9 cellular contexts compared by ENCODE assay signal in the genomic region with DNA sequence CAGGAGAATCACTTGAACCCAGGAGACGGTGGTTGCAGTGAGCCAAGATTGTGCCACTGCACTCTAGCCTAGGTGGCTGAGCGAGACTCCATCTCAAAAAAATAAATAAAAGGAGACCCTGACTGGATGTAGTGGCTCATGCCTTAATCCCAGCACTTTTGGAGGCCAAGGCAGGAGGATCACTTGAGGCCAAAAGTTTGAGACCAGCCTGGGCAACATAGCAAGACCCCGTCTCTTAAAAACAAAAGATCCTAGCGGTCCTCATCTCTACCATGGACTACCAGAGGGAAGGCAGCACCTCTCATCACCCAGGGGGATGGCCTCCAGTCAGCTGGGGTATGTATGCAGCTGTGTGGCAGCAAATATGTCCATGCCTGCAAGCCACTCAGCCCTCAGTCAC. TPM values are rescaled to one million over a fixed set of nuclear protein-coding genes. Genes with fewer than 3 reads are reported as not detected.
DNase-seq lines count a peak whose midpoint lies in the region; ATAC-seq and TF ChIP-seq lines count a peak whose summit lies in the region.
"Not testable (repeated sequence)": the region's sequence is repeated elsewhere in the genome, so short reads cannot be mapped to it uniquely, and the experiment has no call there.
"Had no signal": no experiment of that assay in that cellular context is flagged by ENCODE, and none has a peak within 500 bp of the region (broad histone marks: within the 10 kb centered on the region; RNA-seq: fewer than 3 reads in every experiment).

No MANE protein-coding gene starts in this region.

- H2BK5ac ChIP-seq in neuronal stem cell (ENCODE audit: low read length), result not testable (repeated sequence)

- peaks cover 29% of the 10 kb centered on the region for H3K36me3 ChIP-seq in BLaER1
- not testable (repeated sequence) for H3K36me3 ChIP-seq in body of pancreas (replicated peaks in 1 of 2; ENCODE audit: insufficient read depth in 1 of 2, low read depth in 2 of 2); stomach smooth muscle (ENCODE audit: control insufficient read depth in 2 of 2, insufficient read depth in 2 of 2, low read length in 2 of 2); transverse colon
- H3K36me3 ChIP-seq in left ventricle myocardium inferior, result peaks cover 14% of the 10 kb centered on the region
- peaks cover 15 to 25% of the 10 kb centered on the region in 2 donors for H3K36me3 ChIP-seq in neuronal stem cell (replicated peaks in 1 of 2; ENCODE audit: control insufficient read depth in 2 of 2, insufficient read depth in 2 of 2, low read length in 2 of 2)

- in situ Hi-C loops in transverse colon (cut with MboI; ENCODE audit: low pct_ligation_motif_present in 1 of 4, low pct_unique_long_range_greater_than_20kb in 1 of 4, low sequenced_read_pairs in 3 of 4), result not testable (repeated sequence)

- not testable (repeated sequence) for H3K9me3 ChIP-seq in BLaER1; body of pancreas; left ventricle myocardium inferior (replicated peaks); neuronal stem cell (replicated peaks in 1 of 2; ENCODE audit: control insufficient read depth in 2 of 2, insufficient read depth in 1 of 2, low read depth in 1 of 2, low read length in 2 of 2); stomach smooth muscle (ENCODE audit: control insufficient read depth in 2 of 2, low read length in 2 of 2); transverse colon

- peaks cover 75% of the 10 kb centered on the region for H3K4me1 ChIP-seq in BLaER1
- H3K4me1 ChIP-seq in body of pancreas, result peaks cover 58% of the 10 kb centered on the region
- peaks cover 81% of the 10 kb centered on the region for H3K4me1 ChIP-seq in left ventricle myocardium inferior
- H3K4me1 ChIP-seq in neuronal stem cell (ENCODE audit: control insufficient read depth in 2 of 2, insufficient read depth in 1 of 2, low read depth in 1 of 2, low read length in 2 of 2), result peaks cover 57 to 60% of the 10 kb centered on the region in 2 donors
- peaks cover 66% of the 10 kb centered on the region for H3K4me1 ChIP-seq in stomach smooth muscle (ENCODE audit: control insufficient read depth, insufficient read depth, low read length)
- H3K4me1 ChIP-seq in transverse colon, result peaks cover 35 to 60% (median 43%) of the 10 kb centered on the region in 4 donors

- H2AK5ac ChIP-seq in neuronal stem cell (ENCODE audit: low read depth, low read length), result peak overlapping the region; percentile 54

- H3K27me3 ChIP-seq in BLaER1, result peaks cover 14% of the 10 kb centered on the region
- not testable (repeated sequence) for H3K27me3 ChIP-seq in body of pancreas; dorsolateral prefrontal cortex; left ventricle myocardium inferior (ENCODE audit: low read depth); neuronal stem cell (ENCODE audit: control insufficient read depth in 3 of 3, insufficient read depth in 3 of 3, low read depth in 1 of 3, low read length in 3 of 3); stomach smooth muscle (ENCODE audit: control insufficient read depth in 1 of 2, insufficient read depth in 2 of 2, low read length in 2 of 2); transverse colon

- TF ChIP-seq CTCF in WTC11 (IDR thresholded peaks at IDR 0.05); body of pancreas (IDR thresholded peaks at IDR 0.05); dorsolateral prefrontal cortex (IDR thresholded peaks at IDR 0.05 in 54 of 56, conservative IDR thresholded peaks at IDR 0.05 in 2 of 56; ENCODE audit: low read depth in 1 of 56, partially characterized antibody in 56 of 56); left ventricle myocardium inferior (IDR thresholded peaks at IDR 0.05; ENCODE audit: borderline replicate concordance); transverse colon (IDR thresholded peaks at IDR 0.05): not testable (repeated sequence)

- H3K23ac ChIP-seq in neuronal stem cell (ENCODE audit: low read depth, low read length, poor library complexity), result not testable (repeated sequence)

- not testable (repeated sequence) for H3K4me3 ChIP-seq in BLaER1; body of pancreas; dorsolateral prefrontal cortex; left ventricle myocardium inferior; neuronal stem cell (ENCODE audit: low read length in 2 of 2); stomach smooth muscle (ENCODE audit: low read length in 2 of 2); transverse colon

- not testable (repeated sequence) for H4K8ac ChIP-seq in neuronal stem cell (ENCODE audit: low read depth, low read length)

- not testable (repeated sequence) for H2AFZ ChIP-seq in neuronal stem cell (ENCODE audit: low read length)

- not testable (repeated sequence) for H3K79me1 ChIP-seq in neuronal stem cell (ENCODE audit: low read depth, low read length)

- H3K9ac ChIP-seq in BLaER1 (peak overlapping the region; percentile 96; the same call in 1 of the 2 replicates), neuronal stem cell (ENCODE audit: low read depth, low read length, poor library complexity) (peak overlapping the region; percentile 17)
- H3K9ac ChIP-seq in stomach smooth muscle (ENCODE audit: low read length in 2 of 2), result not testable (repeated sequence)

- intact Hi-C loops in body of pancreas (cut with DNase I); dorsolateral prefrontal cortex (cut with DNase I); left ventricle myocardium inferior (cut with micrococcal nuclease): not testable (repeated sequence)
- intact Hi-C loops in transverse colon (cut with DNase I; ENCODE audit: low total_unique reads), result loop anchor here (5.0 kb wide), 1 partner anchor 35 kb away; no protein-coding TSS in a partner anchor

- H3K18ac ChIP-seq in neuronal stem cell (ENCODE audit: low read length), result peak overlapping the region; percentile 72

- not testable (repeated sequence) for H3K4me3 Mint-ChIP-seq in WTC11

- H3K36me3 Mint-ChIP-seq in WTC11, result not testable (repeated sequence)

- H2BK12ac ChIP-seq in neuronal stem cell (ENCODE audit: low read length), result not testable (repeated sequence)

- H3K9me3 Mint-ChIP-seq in WTC11, result not testable (repeated sequence)

- POLR2A ChIA-PET in WTC11 (lab: Charles Lee), result not testable (repeated sequence)

- ATAC-seq in WTC11, body of pancreas: not testable (repeated sequence)

- CTCF ChIA-PET in WTC11 (lab: Charles Lee), result interaction anchor here (3.5 kb wide), 1 partner anchor 68 kb away, joined by 61 read pairs; a partner anchor contains a TSS

- H4K20me1 ChIP-seq in BLaER1, result peaks cover 19% of the 10 kb centered on the region; the same call in 1 of the 2 replicates

- not testable (repeated sequence) for H3K27me3 Mint-ChIP-seq in WTC11 (ENCODE audit: low read depth)

- not testable (repeated sequence) for DNase-seq in WTC11 (ENCODE audit: low spot score); body of pancreas; dorsolateral prefrontal cortex; left ventricle myocardium inferior; neuronal stem cell (ENCODE audit: low spot score); transverse colon

- 97 to 98% methylated on average over 4 of the region's 4 CpGs for WGBS in body of pancreas, 2 donors
- WGBS in neuronal stem cell (ENCODE audit: extremely low coverage in 2 of 2, insufficient read length in 2 of 2, insufficient replicate concordance in 1 of 2), 2 donors, result no CpG with 5 or more reads among the region's 4 CpGs
- WGBS in transverse colon (ENCODE audit: low coverage in 1 of 2), 2 donors, result 95 to 100% methylated on average over 2 to 4 of the region's 4 CpGs

- H3K27ac ChIP-seq in BLaER1 (peak overlapping the region; percentile 97; the same call in 1 of the 2 replicates), body of pancreas (peak overlapping the region in 3 of 4 donors; percentile 93 to 94 (median 93)), dorsolateral prefrontal cortex (peak overlapping the region; percentile 76 to 100 (median 100)), left ventricle myocardium inferior (replicated peaks) (peak overlapping the region; percentile 99), stomach smooth muscle (ENCODE audit: low read length) (peak overlapping the region; percentile 96), transverse colon (peak overlapping the region; percentile 94 to 97 (median 96))
- not testable (repeated sequence) for H3K27ac ChIP-seq in neuronal stem cell (replicated peaks; ENCODE audit: low read length)

- TF ChIP-seq POLR2A in body of pancreas (IDR thresholded peaks at IDR 0.05); transverse colon (IDR thresholded peaks at IDR 0.05): not testable (repeated sequence)

- not testable (repeated sequence) for H3K14ac ChIP-seq in neuronal stem cell (ENCODE audit: low read length)

- TF ChIP-seq EP300 in transverse colon (IDR thresholded peaks at IDR 0.05; ENCODE audit: low read depth), result not testable (repeated sequence)

- not testable (repeated sequence) for H4K91ac ChIP-seq in neuronal stem cell (ENCODE audit: low read depth, low read length, poor library complexity)

- H3K27ac Mint-ChIP-seq in WTC11, result not testable (repeated sequence)

- peaks cover 42% of the 10 kb centered on the region for H3K4me1 Mint-ChIP-seq in WTC11

- not testable (repeated sequence) for H3K4ac ChIP-seq in neuronal stem cell (ENCODE audit: low read length)

- H3K4me2 ChIP-seq in BLaER1, result peak overlapping the region; percentile 99
- H3K4me2 ChIP-seq in neuronal stem cell (ENCODE audit: insufficient read depth, low read length, poor library complexity, severe bottlenecking), result not testable (repeated sequence)

- H2BK120ac ChIP-seq in neuronal stem cell (ENCODE audit: low read depth, low read length), result not testable (repeated sequence)

- H2BK15ac ChIP-seq in neuronal stem cell (ENCODE audit: low read length), result peak overlapping the region; percentile 18

RNA-seq across cellular contexts. Expression of a gene that starts 6.7 kb away (rescaled TPM):
- 7.3 to 9.0 TPM (median 8.7 TPM) in 3 replicates for total RNA-seq in WTC11 (2021)
- total RNA-seq in body of pancreas, result 100 to 1,000 TPM in 1 of 2 donors, 10 to 100 TPM in 1; 71.1 to 116 TPM
- 100 to 1,000 TPM in 85 of 120 experiments, 10 to 100 TPM in 35; 36.0 to 486 (median 135) TPM for total RNA-seq in dorsolateral prefrontal cortex
- 23.2 TPM for total RNA-seq in left ventricle myocardium inferior
- 5.0 TPM for polyA plus RNA-seq in neuronal stem cell (2013, experiment 1 of 2)
- polyA plus RNA-seq in neuronal stem cell (2013, experiment 2 of 2), result 5.2 TPM
- total RNA-seq in transverse colon, result 100 to 1,000 TPM in 2 of 4 donors, 10 to 100 TPM in 2; 59.5 to 423 (median 122) TPM

RNA-seq across cellular contexts. Expression of a gene that starts 16.7 kb away (rescaled TPM):
- total RNA-seq in WTC11 (2021) (0.41 to 0.60 TPM (median 0.57 TPM) in 3 replicates), body of pancreas (not detected), dorsolateral prefrontal cortex (1 to 10 TPM in 95 of 120 experiments, under 1 TPM in 23, not detected in 2; 0.31 to 7.4 (median 1.7) TPM), left ventricle myocardium inferior (27.7 TPM), transverse colon (not detected)
- polyA plus RNA-seq in neuronal stem cell (2013, experiment 1 of 2), result 0.28 TPM
- polyA plus RNA-seq in neuronal stem cell (2013, experiment 2 of 2), result 0.21 TPM
- total RNA-seq: HT1080 had no signal

RNA-seq across cellular contexts. Expression of a gene that starts 26.2 kb away (rescaled TPM):
- total RNA-seq in WTC11 (2021), result 181 to 185 TPM (median 185 TPM) in 3 replicates
- 10 to 100 TPM; 46.2 to 53.7 TPM for total RNA-seq in body of pancreas
- 100 to 1,000 TPM; 117 to 240 (median 161) TPM for total RNA-seq in dorsolateral prefrontal cortex
- total RNA-seq in left ventricle myocardium inferior, result 118 TPM
- 457 TPM for polyA plus RNA-seq in neuronal stem cell (2013, experiment 1 of 2)
- polyA plus RNA-seq in neuronal stem cell (2013, experiment 2 of 2), result 458 TPM
- total RNA-seq in transverse colon, result 100 to 1,000 TPM in 1 of 4 donors, 10 to 100 TPM in 3; 69.6 to 322 (median 74.8) TPM

RNA-seq across cellular contexts. Expression of a gene that starts 30.0 kb away (rescaled TPM):
- 63.2 to 92.0 TPM (median 75.6 TPM) in 3 replicates for total RNA-seq in WTC11 (2021)
- total RNA-seq in body of pancreas, result 100 to 1,000 TPM in 1 of 2 donors, 10 to 100 TPM in 1; 75.8 to 103 TPM
- total RNA-seq in dorsolateral prefrontal cortex, result 10 to 100 TPM; 15.0 to 46.2 (median 28.8) TPM
- total RNA-seq in left ventricle myocardium inferior, result 54.9 TPM
- polyA plus RNA-seq in neuronal stem cell (2013, experiment 1 of 2), result 23.1 TPM
- polyA plus RNA-seq in neuronal stem cell (2013, experiment 2 of 2), result 22.1 TPM
- total RNA-seq in transverse colon, result 100 to 1,000 TPM in 1 of 4 donors, 10 to 100 TPM in 3; 44.9 to 183 (median 59.5) TPM

RNA-seq across cellular contexts. Expression of a gene that starts 37.0 kb away (rescaled TPM):
- total RNA-seq in WTC11 (2021) (2.9 to 3.8 TPM (median 3.2 TPM) in 3 replicates), body of pancreas (1 to 10 TPM in 1 of 2 donors, under 1 TPM in 1; 0.99 to 2.3 TPM), dorsolateral prefrontal cortex (10 to 100 TPM in 25 of 120 experiments, 1 to 10 TPM in 95; 3.0 to 14.8 (median 8.4) TPM), left ventricle myocardium inferior (1.2 TPM), transverse colon (10 to 100 TPM in 1 of 4 donors, 1 to 10 TPM in 2, under 1 TPM in 1; 0.79 to 11.2 (median 3.8) TPM)
- 2.5 TPM for polyA plus RNA-seq in neuronal stem cell (2013, experiment 1 of 2)
- polyA plus RNA-seq in neuronal stem cell (2013, experiment 2 of 2), result 2.0 TPM
